1 cellular context compared by ENCODE assay signal in genomic region chr20:57432874-57433491, GRCh38.
A peak's percentile ranks its signal among the peaks of the same experiment; 100 is the strongest.
TF ChIP-seq lines count a peak whose summit lies in the region.

No MANE protein-coding gene starts in this region.

TF ChIP-seq in GM12878, 131 proteins besides CTCF, POLR2A, EP300 and RAD21 (continued from another document):
- TF ChIP-seq KAT2A (conservative IDR thresholded peaks at IDR 0.05; ENCODE audit: control insufficient read depth, low read depth, low read length) (no peak), HDAC6 (IDR thresholded peaks at IDR 0.05; ENCODE audit: unreplicated experiment) (no peak), NFXL1 (IDR thresholded peaks at IDR 0.05; ENCODE audit: borderline replicate concordance) (0 out of 2 replicates have a peak, but pooled peaks have one; percentile 55), SMAD1 (IDR thresholded peaks at IDR 0.05; ENCODE audit: low read depth, partially characterized antibody) (no peak), HDGF (IDR thresholded peaks at IDR 0.05) (no peak), RAD51 (IDR thresholded peaks at IDR 0.05) (no peak), ZSCAN29 (IDR thresholded peaks at IDR 0.05) (no peak), IKZF1 (conservative IDR thresholded peaks at IDR 0.05) (peak; percentile 92), NR2F1 (conservative IDR thresholded peaks at IDR 0.05) (no peak), NR2C2 (IDR thresholded peaks at IDR 0.05; ENCODE audit: borderline replicate concordance, control insufficient read depth, insufficient read length, low read depth) (no peak), CBX5 (IDR thresholded peaks at IDR 0.05; ENCODE audit: low read depth) (no peak), TAF1 (IDR thresholded peaks at IDR 0.05; ENCODE audit: borderline replicate concordance, low read depth, low read length) (no peak), TCF3 (IDR thresholded peaks at IDR 0.05; ENCODE audit: borderline replicate concordance, insufficient read depth, low read depth, low read length) (no peak), ZNF24 (IDR thresholded peaks at IDR 0.05) (no peak), EED (IDR thresholded peaks at IDR 0.05; ENCODE audit: low read depth) (peak; percentile 92), GABPA (IDR thresholded peaks at IDR 0.05; ENCODE audit: low read depth) (peak; percentile 56), CEBPB (IDR thresholded peaks at IDR 0.05; ENCODE audit: borderline replicate concordance in 1 of 2, low read depth in 2 of 2, low read length in 2 of 2) (no peak), SMAD5 (IDR thresholded peaks at IDR 0.05; ENCODE audit: low read depth) (no peak), PAX8 (IDR thresholded peaks at IDR 0.05) (no peak), RB1 (IDR thresholded peaks at IDR 0.05; ENCODE audit: borderline replicate concordance) (no peak), MXI1 (IDR thresholded peaks at IDR 0.05; ENCODE audit: low read depth, low read length) (peak; percentile 26; the same call in 1 of the 2 replicates), MYB (IDR thresholded peaks at IDR 0.05; ENCODE audit: borderline replicate concordance, low read depth, low read length) (no peak), SUPT20H (IDR thresholded peaks at IDR 0.05; ENCODE audit: borderline replicate concordance, control insufficient read depth, low read depth, low read length) (no peak), MTA3 (IDR thresholded peaks at IDR 0.05; ENCODE audit: borderline replicate concordance, low read length) (no peak), BCLAF1 (IDR thresholded peaks at IDR 0.05) (no peak), NFIC (IDR thresholded peaks at IDR 0.05; ENCODE audit: low read depth, low read length) (no peak; the same call in 1 of the 2 replicates), ATF3 (IDR thresholded peaks at IDR 0.05; ENCODE audit: borderline replicate concordance, extremely low read depth, low read depth, low read length) (no peak), CBFB (IDR thresholded peaks at IDR 0.05; ENCODE audit: low read depth) (peak; percentile 62), YY1 (IDR thresholded peaks at IDR 0.05; ENCODE audit: low read depth, low read length) (no peak), ZNF384 (IDR thresholded peaks at IDR 0.05; ENCODE audit: borderline replicate concordance, low read depth, low read length) (no peak; the same call in 1 of the 2 replicates), PAX5 (IDR thresholded peaks at IDR 0.05; ENCODE audit: borderline replicate concordance, low read depth, low read length) (peak; percentile 15; the same call in 1 of the 2 replicates), E2F4 (IDR thresholded peaks at IDR 0.05; ENCODE audit: low read depth, low read length) (no peak), PBX3 (IDR thresholded peaks at IDR 0.05; ENCODE audit: insufficient replicate concordance, low read depth, low read length) (no peak), NR2C1 (IDR thresholded peaks at IDR 0.05) (no peak), WRNIP1 (IDR thresholded peaks at IDR 0.05; ENCODE audit: borderline replicate concordance, low read depth, low read length) (no peak), HDAC2 (IDR thresholded peaks at IDR 0.05) (no peak), CHD2 (IDR thresholded peaks at IDR 0.05; ENCODE audit: borderline replicate concordance, low read depth, low read length) (no peak), CBX3 (IDR thresholded peaks at IDR 0.05; ENCODE audit: borderline replicate concordance, low read depth) (no peak), BRCA1 (IDR thresholded peaks at IDR 0.05; ENCODE audit: low read depth, low read length) (no peak)
- TF ChIP-seq, protein P1, sequence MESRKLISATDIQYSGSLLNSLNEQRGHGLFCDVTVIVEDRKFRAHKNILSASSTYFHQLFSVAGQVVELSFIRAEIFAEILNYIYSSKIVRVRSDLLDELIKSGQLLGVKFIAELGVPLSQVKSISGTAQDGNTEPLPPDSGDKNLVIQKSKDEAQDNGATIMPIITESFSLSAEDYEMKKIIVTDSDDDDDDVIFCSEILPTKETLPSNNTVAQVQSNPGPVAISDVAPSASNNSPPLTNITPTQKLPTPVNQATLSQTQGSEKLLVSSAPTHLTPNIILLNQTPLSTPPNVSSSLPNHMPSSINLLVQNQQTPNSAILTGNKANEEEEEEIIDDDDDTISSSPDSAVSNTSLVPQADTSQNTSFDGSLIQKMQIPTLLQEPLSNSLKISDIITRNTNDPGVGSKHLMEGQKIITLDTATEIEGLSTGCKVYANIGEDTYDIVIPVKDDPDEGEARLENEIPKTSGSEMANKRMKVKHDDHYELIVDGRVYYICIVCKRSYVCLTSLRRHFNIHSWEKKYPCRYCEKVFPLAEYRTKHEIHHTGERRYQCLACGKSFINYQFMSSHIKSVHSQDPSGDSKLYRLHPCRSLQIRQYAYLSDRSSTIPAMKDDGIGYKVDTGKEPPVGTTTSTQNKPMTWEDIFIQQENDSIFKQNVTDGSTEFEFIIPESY (IDR thresholded peaks at IDR 0.05): no peak
- TF ChIP-seq, protein P2, sequence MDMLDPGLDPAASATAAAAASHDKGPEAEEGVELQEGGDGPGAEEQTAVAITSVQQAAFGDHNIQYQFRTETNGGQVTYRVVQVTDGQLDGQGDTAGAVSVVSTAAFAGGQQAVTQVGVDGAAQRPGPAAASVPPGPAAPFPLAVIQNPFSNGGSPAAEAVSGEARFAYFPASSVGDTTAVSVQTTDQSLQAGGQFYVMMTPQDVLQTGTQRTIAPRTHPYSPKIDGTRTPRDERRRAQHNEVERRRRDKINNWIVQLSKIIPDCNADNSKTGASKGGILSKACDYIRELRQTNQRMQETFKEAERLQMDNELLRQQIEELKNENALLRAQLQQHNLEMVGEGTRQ (IDR thresholded peaks at IDR 0.05; ENCODE audit: borderline replicate concordance, low read depth, low read length): no peak
- TF ChIP-seq, protein P3, sequence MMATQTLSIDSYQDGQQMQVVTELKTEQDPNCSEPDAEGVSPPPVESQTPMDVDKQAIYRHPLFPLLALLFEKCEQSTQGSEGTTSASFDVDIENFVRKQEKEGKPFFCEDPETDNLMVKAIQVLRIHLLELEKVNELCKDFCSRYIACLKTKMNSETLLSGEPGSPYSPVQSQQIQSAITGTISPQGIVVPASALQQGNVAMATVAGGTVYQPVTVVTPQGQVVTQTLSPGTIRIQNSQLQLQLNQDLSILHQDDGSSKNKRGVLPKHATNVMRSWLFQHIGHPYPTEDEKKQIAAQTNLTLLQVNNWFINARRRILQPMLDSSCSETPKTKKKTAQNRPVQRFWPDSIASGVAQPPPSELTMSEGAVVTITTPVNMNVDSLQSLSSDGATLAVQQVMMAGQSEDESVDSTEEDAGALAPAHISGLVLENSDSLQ (IDR thresholded peaks at IDR 0.05): peak; percentile 55; the same call in 1 of the 2 replicates
- TF ChIP-seq, protein P4, sequence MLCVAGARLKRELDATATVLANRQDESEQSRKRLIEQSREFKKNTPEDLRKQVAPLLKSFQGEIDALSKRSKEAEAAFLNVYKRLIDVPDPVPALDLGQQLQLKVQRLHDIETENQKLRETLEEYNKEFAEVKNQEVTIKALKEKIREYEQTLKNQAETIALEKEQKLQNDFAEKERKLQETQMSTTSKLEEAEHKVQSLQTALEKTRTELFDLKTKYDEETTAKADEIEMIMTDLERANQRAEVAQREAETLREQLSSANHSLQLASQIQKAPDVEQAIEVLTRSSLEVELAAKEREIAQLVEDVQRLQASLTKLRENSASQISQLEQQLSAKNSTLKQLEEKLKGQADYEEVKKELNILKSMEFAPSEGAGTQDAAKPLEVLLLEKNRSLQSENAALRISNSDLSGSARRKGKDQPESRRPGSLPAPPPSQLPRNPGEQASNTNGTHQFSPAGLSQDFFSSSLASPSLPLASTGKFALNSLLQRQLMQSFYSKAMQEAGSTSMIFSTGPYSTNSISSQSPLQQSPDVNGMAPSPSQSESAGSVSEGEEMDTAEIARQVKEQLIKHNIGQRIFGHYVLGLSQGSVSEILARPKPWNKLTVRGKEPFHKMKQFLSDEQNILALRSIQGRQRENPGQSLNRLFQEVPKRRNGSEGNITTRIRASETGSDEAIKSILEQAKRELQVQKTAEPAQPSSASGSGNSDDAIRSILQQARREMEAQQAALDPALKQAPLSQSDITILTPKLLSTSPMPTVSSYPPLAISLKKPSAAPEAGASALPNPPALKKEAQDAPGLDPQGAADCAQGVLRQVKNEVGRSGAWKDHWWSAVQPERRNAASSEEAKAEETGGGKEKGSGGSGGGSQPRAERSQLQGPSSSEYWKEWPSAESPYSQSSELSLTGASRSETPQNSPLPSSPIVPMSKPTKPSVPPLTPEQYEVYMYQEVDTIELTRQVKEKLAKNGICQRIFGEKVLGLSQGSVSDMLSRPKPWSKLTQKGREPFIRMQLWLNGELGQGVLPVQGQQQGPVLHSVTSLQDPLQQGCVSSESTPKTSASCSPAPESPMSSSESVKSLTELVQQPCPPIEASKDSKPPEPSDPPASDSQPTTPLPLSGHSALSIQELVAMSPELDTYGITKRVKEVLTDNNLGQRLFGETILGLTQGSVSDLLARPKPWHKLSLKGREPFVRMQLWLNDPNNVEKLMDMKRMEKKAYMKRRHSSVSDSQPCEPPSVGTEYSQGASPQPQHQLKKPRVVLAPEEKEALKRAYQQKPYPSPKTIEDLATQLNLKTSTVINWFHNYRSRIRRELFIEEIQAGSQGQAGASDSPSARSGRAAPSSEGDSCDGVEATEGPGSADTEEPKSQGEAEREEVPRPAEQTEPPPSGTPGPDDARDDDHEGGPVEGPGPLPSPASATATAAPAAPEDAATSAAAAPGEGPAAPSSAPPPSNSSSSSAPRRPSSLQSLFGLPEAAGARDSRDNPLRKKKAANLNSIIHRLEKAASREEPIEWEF (IDR thresholded peaks at IDR 0.05; ENCODE audit: insufficient replicate concordance, low read depth, low read length): no peak
- TF ChIP-seq, protein P5, sequence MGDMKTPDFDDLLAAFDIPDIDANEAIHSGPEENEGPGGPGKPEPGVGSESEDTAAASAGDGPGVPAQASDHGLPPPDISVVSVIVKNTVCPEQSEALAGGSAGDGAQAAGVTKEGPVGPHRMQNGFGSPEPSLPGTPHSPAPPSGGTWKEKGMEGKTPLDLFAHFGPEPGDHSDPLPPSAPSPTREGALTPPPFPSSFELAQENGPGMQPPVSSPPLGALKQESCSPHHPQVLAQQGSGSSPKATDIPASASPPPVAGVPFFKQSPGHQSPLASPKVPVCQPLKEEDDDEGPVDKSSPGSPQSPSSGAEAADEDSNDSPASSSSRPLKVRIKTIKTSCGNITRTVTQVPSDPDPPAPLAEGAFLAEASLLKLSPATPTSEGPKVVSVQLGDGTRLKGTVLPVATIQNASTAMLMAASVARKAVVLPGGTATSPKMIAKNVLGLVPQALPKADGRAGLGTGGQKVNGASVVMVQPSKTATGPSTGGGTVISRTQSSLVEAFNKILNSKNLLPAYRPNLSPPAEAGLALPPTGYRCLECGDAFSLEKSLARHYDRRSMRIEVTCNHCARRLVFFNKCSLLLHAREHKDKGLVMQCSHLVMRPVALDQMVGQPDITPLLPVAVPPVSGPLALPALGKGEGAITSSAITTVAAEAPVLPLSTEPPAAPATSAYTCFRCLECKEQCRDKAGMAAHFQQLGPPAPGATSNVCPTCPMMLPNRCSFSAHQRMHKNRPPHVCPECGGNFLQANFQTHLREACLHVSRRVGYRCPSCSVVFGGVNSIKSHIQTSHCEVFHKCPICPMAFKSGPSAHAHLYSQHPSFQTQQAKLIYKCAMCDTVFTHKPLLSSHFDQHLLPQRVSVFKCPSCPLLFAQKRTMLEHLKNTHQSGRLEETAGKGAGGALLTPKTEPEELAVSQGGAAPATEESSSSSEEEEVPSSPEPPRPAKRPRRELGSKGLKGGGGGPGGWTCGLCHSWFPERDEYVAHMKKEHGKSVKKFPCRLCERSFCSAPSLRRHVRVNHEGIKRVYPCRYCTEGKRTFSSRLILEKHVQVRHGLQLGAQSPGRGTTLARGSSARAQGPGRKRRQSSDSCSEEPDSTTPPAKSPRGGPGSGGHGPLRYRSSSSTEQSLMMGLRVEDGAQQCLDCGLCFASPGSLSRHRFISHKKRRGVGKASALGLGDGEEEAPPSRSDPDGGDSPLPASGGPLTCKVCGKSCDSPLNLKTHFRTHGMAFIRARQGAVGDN (IDR thresholded peaks at IDR 0.05): peak; percentile 96
